ENCODE assay signal across 28 cellular contexts in genomic region chr2:31664949-31665724, GRCh38.
"Had no signal": no experiment of that assay in that cellular context is flagged by ENCODE, and none has a peak within 500 bp of the region (broad histone marks: within the 10 kb centered on the region; RNA-seq: fewer than 3 reads in every experiment).

No MANE protein-coding gene starts in this region.

- H2AFZ ChIP-seq: neural progenitor cell, parathyroid adenoma had no signal

- H3K27ac ChIP-seq: neural progenitor cell, ovary, parathyroid adenoma, psoas muscle, skin epidermis, spleen, suprapubic skin, testis, tibial artery, transverse colon, upper lobe of right lung, uterus had no signal

- H3K9ac ChIP-seq: neural progenitor cell, parathyroid adenoma had no signal

- H3K4me3 ChIP-seq: neural progenitor cell, ovary, psoas muscle, skin epidermis, smooth muscle cell, spleen, suprapubic skin, testis, tibial artery, transverse colon, upper lobe of right lung, uterus had no signal

- H3K27me3 ChIP-seq: neural progenitor cell, spleen, suprapubic skin, testis, tibial artery, transverse colon, upper lobe of right lung, uterus had no signal

- H3K4me2 ChIP-seq: neural progenitor cell, smooth muscle cell had no signal

- H3K9me3 ChIP-seq: ovary, psoas muscle, spleen, suprapubic skin, testis, tibial artery, transverse colon, upper lobe of right lung, uterus had no signal

- H3K4me1 ChIP-seq: neural progenitor cell, parathyroid adenoma, psoas muscle, spleen, suprapubic skin, testis, tibial artery, transverse colon, upper lobe of right lung, uterus had no signal

- DNase-seq: natural killer cell; occipital lobe; ovary; posterior cingulate gyrus; psoas muscle; right cardiac atrium; spleen; stimulated activated CD4-positive, alpha-beta T cell treated with anti-CD3 and anti-CD28 coated beads, Interleukin-12 subunit alpha, Interleukin-12 subunit beta, amount 100 ng/mL, for 4 hours; stimulated activated CD4-positive, alpha-beta T cell treated with anti-CD3 and anti-CD28 coated beads, Interleukin-1b, Interleukin-23, amount 100 ng/mL, for 48 hours; stimulated activated CD4-positive, alpha-beta T cell treated with anti-CD3 and anti-CD28 coated beads, Interleukin-4, amount 100 ng/mL, for 1 hour; stimulated activated CD4-positive, alpha-beta T cell treated with anti-CD3 and anti-CD28 coated beads, Interleukin-4, amount 100 ng/mL, for 4 hours; stimulated activated CD8-positive, alpha-beta memory T cell treated with anti-CD3 and anti-CD28 coated beads, Interleukin-4, amount 100 ng/mL, for 48 hours; stimulated activated naive CD4-positive, alpha-beta T cell; stimulated activated naive CD8-positive, alpha-beta T cell treated with anti-CD3 and anti-CD28 coated beads, Interleukin-15, amount 100 ng/mL, for 72 hours; stimulated activated naive CD8-positive, alpha-beta T cell treated with anti-CD3 and anti-CD28 coated beads, Interleukin-15, Interleukin-2, amounts not matched to agents 100 U/mL and 50 U/mL, for 24 hours; substantia nigra; testis; tibial artery; transverse colon; upper lobe of right lung; uterus had no signal

- H3K79me2 ChIP-seq: parathyroid adenoma had no signal

- ATAC-seq: natural killer cell; psoas muscle; right cardiac atrium; sciatic nerve; stimulated activated memory B cell treated with anti-CD40 and anti-IgM and Interleukin-4, amounts not matched to agents 10 μg/mL and 1 μg/mL and 100 μg/mL, for 72 hours; stimulated activated naive CD8-positive, alpha-beta T cell treated with anti-CD3 and anti-CD28 coated beads, Interleukin-15, amount 100 ng/mL, for 72 hours; stimulated activated naive CD8-positive, alpha-beta T cell treated with anti-CD3 and anti-CD28 coated beads, Interleukin-15, Interleukin-2, amounts not matched to agents 100 U/mL and 50 U/mL, for 24 hours; upper lobe of right lung had no signal

- H3K36me3 ChIP-seq: neural progenitor cell, ovary, spleen, suprapubic skin, tibial artery, transverse colon, upper lobe of right lung, uterus had no signal
